In genomic region chr17:83170571-83171260, GRCh38 we compare ENCODE assay signal across 11 cellular contexts.
"Had no signal": no experiment of that assay in that cellular context is flagged by ENCODE, and none has a peak within 500 bp of the region (broad histone marks: within the 10 kb centered on the region; RNA-seq: fewer than 3 reads in every experiment).

No MANE protein-coding gene starts in this region.

- DNase-seq: activated CD4-positive, alpha-beta T cell treated with anti-CD3 and anti-CD28 coated beads, Interleukin-2, amount 50 U/mL, for 4 hours; activated naive CD4-positive, alpha-beta T cell treated with Interleukin-2 at 50 U/mL for 16 hours; caudate nucleus; effector CD8-positive, alpha-beta T cell; hypothalamus; stimulated activated CD4-positive, alpha-beta T cell treated with anti-CD3 and anti-CD28 coated beads, Interleukin-2, amount 100 ng/mL, for 48 hours had no signal

- H3K9me3 ChIP-seq: thoracic aorta had no signal

- H3K4me3 ChIP-seq: coronary artery, thoracic aorta had no signal

- H3K27ac Mint-ChIP-seq: natural killer cell treated with Interleukin-12 subunit alpha and Interleukin-12 subunit beta and Interleukin-15 and Interleukin-18, amount 100 ng/mL, for 72 hours; stimulated activated naive CD8-positive, alpha-beta T cell treated with anti-CD3 and anti-CD28 coated beads, Interleukin-15, Interleukin-2, amounts not matched to agents 100 ng/mL and 50 ng/mL, for 24 hours had no signal

- H3K27ac ChIP-seq: coronary artery, thoracic aorta had no signal

- H3K9me3 Mint-ChIP-seq: natural killer cell treated with Interleukin-12 subunit alpha and Interleukin-12 subunit beta and Interleukin-15 and Interleukin-18, amount 100 ng/mL, for 72 hours; stimulated activated naive CD8-positive, alpha-beta T cell treated with anti-CD3 and anti-CD28 coated beads, Interleukin-15, Interleukin-2, amounts not matched to agents 100 ng/mL and 50 ng/mL, for 24 hours had no signal

- H3K36me3 ChIP-seq: thoracic aorta had no signal

- H3K4me3 Mint-ChIP-seq: natural killer cell treated with Interleukin-12 subunit alpha and Interleukin-12 subunit beta and Interleukin-15 and Interleukin-18, amount 100 ng/mL, for 72 hours; stimulated activated naive CD8-positive, alpha-beta T cell treated with anti-CD3 and anti-CD28 coated beads, Interleukin-15, Interleukin-2, amounts not matched to agents 100 ng/mL and 50 ng/mL, for 24 hours had no signal

- ATAC-seq: activated CD4-positive, CD25-positive, alpha-beta regulatory T cell treated with anti-CD3 and anti-CD28 coated beads, Interleukin-2, amount 50 U/mL, for 24 hours; natural killer cell treated with Interleukin-12 subunit alpha and Interleukin-12 subunit beta and Interleukin-15 and Interleukin-18, amount 100 ng/mL, for 72 hours had no signal
